ENCODE assay signal across 8 cellular contexts in genomic region chr18:28177828-28178635, GRCh38. TPM values are rescaled to one million over a fixed set of nuclear protein-coding genes. Genes with fewer than 3 reads are reported as not detected.
DNase-seq lines count a peak whose midpoint lies in the region; ATAC-seq and TF ChIP-seq lines count a peak whose summit lies in the region.

No MANE protein-coding gene starts in this region.

- H3K27ac ChIP-seq in iPS-20b (ENCODE audit: low read length) = no peak overlapping the region

- H3K36me3 ChIP-seq in iPS-20b (ENCODE audit: insufficient read depth, low read depth, low read length) (no peaks in the 10 kb centered on the region), skeletal muscle satellite cell (ENCODE audit: insufficient read depth, low read length) (no peaks in the 10 kb centered on the region)

- peaks cover 0 to 4% (median 0%) of the 10 kb centered on the region in 5 experiments for H3K9me3 Mint-ChIP-seq in brain

- H3K36me3 Mint-ChIP-seq in brain = no peaks in the 10 kb centered on the region

- H3K4me1 Mint-ChIP-seq in brain = peaks cover 35% of the 10 kb centered on the region

- H3K4me1 ChIP-seq in iPS-20b (ENCODE audit: insufficient read depth, low read length) (peaks cover 56% of the 10 kb centered on the region), skeletal muscle satellite cell (ENCODE audit: control insufficient read depth, insufficient read depth, low read length) (peaks cover 25% of the 10 kb centered on the region)

- TF ChIP-seq CTCF in brain (conservative IDR thresholded peaks at IDR 0.05) = no peak

- DNase-seq in AG08395 (ENCODE audit: low spot score) = peak; percentile 65
- peak; percentile 89 for DNase-seq in NCI-H226
- no peak for DNase-seq in SKM-1 (lab: John Stamatoyannopoulos, UW; ENCODE audit: unreplicated experiment)

- H3K27ac Mint-ChIP-seq in brain = peak overlapping the region; percentile 53 to 99 (median 97)

- peak overlapping the region; percentile 46; the same call in 1 of the 2 replicates for H3K9ac ChIP-seq in iPS-20b (ENCODE audit: low read depth, low read length)
- H3K9ac ChIP-seq in skeletal muscle satellite cell (ENCODE audit: low read depth, low read length) = peak overlapping the region; percentile 87

- H3K4me3 ChIP-seq in iPS-20b (ENCODE audit: low read length) = peak overlapping the region; percentile 69
- H3K4me3 ChIP-seq in skeletal muscle satellite cell (ENCODE audit: low read length) = peak overlapping the region; percentile 90

- ATAC-seq in GM19397 (IDR thresholded peaks at IDR 0.05; ENCODE audit: unreplicated experiment) (peak; percentile 37), GM18861 (IDR thresholded peaks at IDR 0.05; ENCODE audit: unreplicated experiment) (no peak)

- peaks cover 52% of the 10 kb centered on the region for H3K27me3 ChIP-seq in iPS-20b (ENCODE audit: insufficient read depth, low read length)
- no peaks in the 10 kb centered on the region for H3K27me3 ChIP-seq in skeletal muscle satellite cell (ENCODE audit: control insufficient read depth, insufficient read depth, low read length)

- H3K9me3 ChIP-seq in iPS-20b (ENCODE audit: insufficient read depth, low read depth, low read length) (no peaks in the 10 kb centered on the region), skeletal muscle satellite cell (replicated peaks; ENCODE audit: low read length) (no peaks in the 10 kb centered on the region)

- peaks cover 25% of the 10 kb centered on the region for H3K27me3 Mint-ChIP-seq in brain

- H3K4me2 ChIP-seq in skeletal muscle satellite cell (ENCODE audit: low read length) = peak overlapping the region; percentile 92

- peak overlapping the region; percentile 96 to 98 (median 96) for H3K4me3 Mint-ChIP-seq in brain

RNA-seq across cellular contexts. Expression of gene CDH2, which starts 1.1 kb away (rescaled TPM):
- 85.4 TPM for polyA plus RNA-seq in brain (ENCODE audit: insufficient read depth, low read depth, low replicate concordance)
- total RNA-seq in skeletal muscle satellite cell (2012; rRNA removed) = 12.9 and 15.3 TPM in 2 replicates
